In the genomic region with DNA sequence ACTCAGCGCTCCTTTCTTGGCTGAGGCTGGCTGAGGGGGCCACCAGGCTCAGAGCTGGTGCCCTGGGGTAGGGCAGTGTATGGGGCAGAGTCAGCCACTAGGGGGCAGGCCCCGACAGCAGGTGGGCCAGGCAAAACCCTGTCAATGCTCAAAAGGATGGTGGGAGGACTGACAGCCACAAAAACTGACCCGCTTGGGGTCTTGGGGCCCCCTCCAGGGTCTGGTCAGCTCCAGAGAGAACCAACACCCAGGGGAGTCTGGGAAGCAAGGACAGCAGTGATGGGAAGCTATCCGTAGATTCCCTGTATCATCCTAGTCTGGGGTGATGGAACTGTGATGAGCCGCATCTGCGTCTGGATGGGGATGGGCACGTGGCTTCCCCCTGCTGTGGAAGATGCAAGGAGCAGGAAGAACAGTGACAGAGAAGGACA, we compare ENCODE assay signal across 8 cellular contexts.
A peak's percentile ranks its signal among the peaks of the same experiment; 100 is the strongest.
DNase-seq lines count a peak whose midpoint lies in the region; ATAC-seq, FAIRE-seq and TF ChIP-seq lines count a peak whose summit lies in the region.

No MANE protein-coding gene starts in this region.

- H3K27ac ChIP-seq in pancreas = no peak overlapping the region
- H3K27ac ChIP-seq in coronary artery = no peak overlapping the region

- FAIRE-seq in pancreas (lab: Jason Lieb, UNC) = no peak

- peak; percentile 77 for ATAC-seq in GM21390 (IDR thresholded peaks at IDR 0.05; ENCODE audit: unreplicated experiment)
- peak; percentile 50 to 86 (median 84) for ATAC-seq in pancreas

- no peak overlapping the region for H3K4me3 ChIP-seq in fibroblast of villous mesenchyme (ENCODE audit: low read depth, low read length)
- H3K4me3 ChIP-seq in pancreas = no peak overlapping the region
- no peak overlapping the region for H3K4me3 ChIP-seq in coronary artery

- TF ChIP-seq CTCF in fibroblast of villous mesenchyme (IDR thresholded peaks at IDR 0.05; ENCODE audit: insufficient read depth, low read depth, low read length) (peak; percentile 75), pancreas (IDR thresholded peaks at IDR 0.05) (peak; percentile 75 to 86 (median 82)), coronary artery (IDR thresholded peaks at IDR 0.05) (no peak)

- DNase-seq in DMS114 treated with DMSO at 0.1 percent for 48 hours (lab: John Stamatoyannopoulos, UW; ENCODE audit: unreplicated experiment) = peak; percentile 1
- peak; percentile 34 for DNase-seq in M059J (ENCODE audit: low read depth)
- DNase-seq in activated CD8-positive, alpha-beta memory T cell treated with anti-CD3 and anti-CD28 coated beads for 24 hours = peak; percentile 68
- DNase-seq in fibroblast of villous mesenchyme (ENCODE audit: low read depth) = peak; percentile 12
- peak; percentile 12 to 80 (median 60) for DNase-seq in pancreas
- DNase-seq in coronary artery (ENCODE audit: low spot score) = no peak
- DNase-seq in GF-D8 (lab: John Stamatoyannopoulos, UW) = no peak

- H3K36me3 ChIP-seq in pancreas = no peaks in the 10 kb centered on the region

- H3K27me3 ChIP-seq in pancreas = no peaks in the 10 kb centered on the region

- no peaks in the 10 kb centered on the region for H3K4me1 ChIP-seq in pancreas

- H3K9me3 ChIP-seq in pancreas = no peaks in the 10 kb centered on the region

- intact Hi-C loops in pancreas (cut with DNase I) = loop anchor here in 1 of 3 donors (10.0 kb wide), 1 partner anchor 1426 kb away; no protein-coding TSS in a partner anchor

- WGBS in pancreas, 2 donors = 37 to 39% methylated on average over 7 of the region's 7 CpGs

Comparison
In these comparisons a context has a peak if more than half of its experiments do, and no peak if none do; other contexts are left out.
1. DNase-seq: peak in DMS114 treated with DMSO at 0.1 percent for 48 hours (single experiment), M059J (single experiment), activated CD8-positive, alpha-beta memory T cell treated with anti-CD3 and anti-CD28 coated beads for 24 hours (single experiment), fibroblast of villous mesenchyme (single experiment) and pancreas (6 of 6); none in coronary artery (single experiment) and GF-D8 (single experiment).